Comparison of ENCODE assay signal across 10 cellular contexts in genomic region chr7:2873146-2873545, GRCh38. TPM values are rescaled to one million over a fixed set of nuclear protein-coding genes. Genes with fewer than 3 reads are reported as not detected.
DNase-seq lines count a peak whose midpoint lies in the region; ATAC-seq, FAIRE-seq and TF ChIP-seq lines count a peak whose summit lies in the region.
"Had no signal": no experiment of that assay in that cellular context is flagged by ENCODE, and none has a peak within 500 bp of the region (broad histone marks: within the 10 kb centered on the region; RNA-seq: fewer than 3 reads in every experiment).

No MANE protein-coding gene starts in this region.

- no peaks in the 10 kb centered on the region for H3K36me3 ChIP-seq in tibial artery
- H3K36me3 ChIP-seq: colonic mucosa had no signal

- peak overlapping the region; percentile 18 for H3K27ac Mint-ChIP-seq in mesothelial cell of epicardium

- H3K27me3 Mint-ChIP-seq in mesothelial cell of epicardium (ENCODE audit: low read depth): no peaks in the 10 kb centered on the region
- H3K27me3 Mint-ChIP-seq: activated T-helper 17 cell treated with anti-CD3 and anti-CD28 coated beads, Interleukin-2, amount 50 U/mL, for 72 hours had no signal

- peaks cover 21% of the 10 kb centered on the region for H3K4me1 Mint-ChIP-seq in mesothelial cell of epicardium

- peaks cover 0 to 19% of the 10 kb centered on the region in 2 donors for H3K27me3 ChIP-seq in tibial artery
- H3K27me3 ChIP-seq: colonic mucosa had no signal

- TF ChIP-seq POLR2A in GM12891 (IDR thresholded peaks at IDR 0.05; ENCODE audit: low read depth, low read length): no peak

- no peaks in the 10 kb centered on the region for H3K4me1 ChIP-seq in tibial artery
- H3K4me1 ChIP-seq: colonic mucosa had no signal

- no peak for FAIRE-seq in GM12891 (lab: Jason Lieb, UNC)

- no peaks in the 10 kb centered on the region for H3K36me3 Mint-ChIP-seq in mesothelial cell of epicardium

- intact Hi-C loops in tibial artery (cut with DNase I; ENCODE audit: low total_unique reads): no loop called here

- no peak overlapping the region for H3K27ac ChIP-seq in tibial artery
- H3K27ac ChIP-seq: colonic mucosa had no signal

- TF ChIP-seq CTCF in mesothelial cell of epicardium (IDR thresholded peaks at IDR 0.05; ENCODE audit: unreplicated experiment) (no peak), tibial artery (IDR thresholded peaks at IDR 0.05) (no peak)

- no peak for ATAC-seq in HG03039 (IDR thresholded peaks at IDR 0.05; ENCODE audit: unreplicated experiment)
- ATAC-seq: activated T-helper 17 cell treated with anti-CD3 and anti-CD28 coated beads, Interleukin-2, amount 50 U/mL, for 72 hours had no signal

- H3K9me3 ChIP-seq in tibial artery: no peaks in the 10 kb centered on the region
- H3K9me3 ChIP-seq: colonic mucosa had no signal

- DNase-seq in NCI-H748 (lab: John Stamatoyannopoulos, UW; ENCODE audit: unreplicated experiment) (peak; percentile 64), NCI-H748 treated with DMSO at 0.1 percent for 48 hours (lab: John Stamatoyannopoulos, UW) (no peak), M059J (ENCODE audit: low read depth) (peak; percentile 39), amniotic epithelial cell (ENCODE audit: low read depth) (peak; percentile 34), mesothelial cell of epicardium (ENCODE audit: low spot score in 2 of 2, unreplicated experiment in 2 of 2) (no peak), GM12891 (ENCODE audit: insufficient read length, low spot score) (no peak), tibial artery (no peak)
- DNase-seq: colonic mucosa had no signal

- H3K4me3 ChIP-seq in tibial artery: no peak overlapping the region
- H3K4me3 ChIP-seq: colonic mucosa had no signal

- no peaks in the 10 kb centered on the region for H3K9me3 Mint-ChIP-seq in mesothelial cell of epicardium
- H3K9me3 Mint-ChIP-seq: activated T-helper 17 cell treated with anti-CD3 and anti-CD28 coated beads, Interleukin-2, amount 50 U/mL, for 72 hours had no signal

- no peak overlapping the region for H3K4me3 Mint-ChIP-seq in mesothelial cell of epicardium
- H3K4me3 Mint-ChIP-seq: activated T-helper 17 cell treated with anti-CD3 and anti-CD28 coated beads, Interleukin-2, amount 50 U/mL, for 72 hours had no signal

TF ChIP-seq in GM12891, 5 proteins besides CTCF, POLR2A, EP300 and RAD21:
- TF ChIP-seq PAX5 (IDR thresholded peaks at IDR 0.05; ENCODE audit: insufficient read depth, low read length, severe bottlenecking) (no peak), POU2F2 (IDR thresholded peaks at IDR 0.05; ENCODE audit: low read depth, low read length) (no peak), POLR2AphosphoS5 (IDR thresholded peaks at IDR 0.05; ENCODE audit: low read depth, low read length) (no peak), SPI1 (IDR thresholded peaks at IDR 0.05; ENCODE audit: low read depth, low read length) (no peak), TAF1 (IDR thresholded peaks at IDR 0.05; ENCODE audit: low read depth, low read length) (no peak)

RNA-seq across cellular contexts. Expression of gene GNA12, which starts 29.0 kb away (rescaled TPM):
- total RNA-seq in M059J (2014; rRNA removed; shearing (Covaris generic)): 12.5 and 25.7 TPM in 2 replicates
- total RNA-seq in mesothelial cell of epicardium: 54.8 to 57.1 TPM (median 57.1 TPM) in 3 replicates
- 17.9 TPM for polyA plus RNA-seq in GM12891 (2012; ENCODE audit: low read depth, missing spikeins)

Comparison
In these comparisons a context has a peak if more than half of its experiments do, and no peak if none do; other contexts are left out.
1. DNase-seq: peak in NCI-H748 (single experiment), M059J (single experiment) and amniotic epithelial cell (single experiment); none in NCI-H748 treated with DMSO at 0.1 percent for 48 hours (single experiment), mesothelial cell of epicardium (0 of 2), GM12891 (single experiment) and tibial artery (0 of 2).